9 cellular contexts compared by ENCODE assay signal in genomic region chr7:116213361-116214155, GRCh38. TPM values are rescaled to one million over a fixed set of nuclear protein-coding genes. Genes with fewer than 3 reads are reported as not detected.
DNase-seq lines count a peak whose midpoint lies in the region; ATAC-seq and TF ChIP-seq lines count a peak whose summit lies in the region.
"Had no signal": no experiment of that assay in that cellular context is flagged by ENCODE, and none has a peak within 500 bp of the region (broad histone marks: within the 10 kb centered on the region; RNA-seq: fewer than 3 reads in every experiment).

No MANE protein-coding gene starts in this region.

- intact Hi-C loops in activated CD4-positive, alpha-beta memory T cell treated with anti-CD3 and anti-CD28 coated beads for 36 hours (cut with micrococcal nuclease) = loop anchor here (2.0 to 5.0 kb wide), 2 partner anchors 103 to 981 kb away; no protein-coding TSS in a partner anchor
- intact Hi-C loops in lower lobe of right lung (cut with DNase I) = no loop called here

- peak overlapping the region; percentile 74 for H3K27ac Mint-ChIP-seq in T-helper 1 cell treated with Interleukin-12 subunit alpha and Interleukin-12 subunit beta and Interleukin-4 antibody, amounts not matched to agents 30 μg/mL and 1 μg/mL, for 36 hours
- H3K27ac Mint-ChIP-seq in activated CD4-positive, alpha-beta memory T cell treated with anti-CD3 and anti-CD28 coated beads for 36 hours = peak overlapping the region; percentile 99
- H3K27ac Mint-ChIP-seq in stimulated activated naive CD8-positive, alpha-beta T cell treated with anti-CD3 and anti-CD28 coated beads, Interleukin-15, amount 100 ng/mL, for 72 hours = peak overlapping the region in 1 of 2 donors; percentile 99

- H3K4me3 ChIP-seq in lower lobe of right lung = no peak overlapping the region

- H3K4me1 Mint-ChIP-seq in T-helper 1 cell treated with Interleukin-12 subunit alpha and Interleukin-12 subunit beta and Interleukin-4 antibody, amounts not matched to agents 30 μg/mL and 1 μg/mL, for 36 hours (ENCODE audit: low read depth) = peaks cover 58% of the 10 kb centered on the region
- H3K4me1 Mint-ChIP-seq in activated CD4-positive, alpha-beta memory T cell treated with anti-CD3 and anti-CD28 coated beads for 36 hours (ENCODE audit: low read depth) = peaks cover 69% of the 10 kb centered on the region
- H3K4me1 Mint-ChIP-seq in stimulated activated naive CD8-positive, alpha-beta T cell treated with anti-CD3 and anti-CD28 coated beads, Interleukin-15, amount 100 ng/mL, for 72 hours = peaks cover 69% of the 10 kb centered on the region

- DNase-seq in T-helper 1 cell = no peak
- no peak for DNase-seq in activated CD4-positive, alpha-beta memory T cell treated with anti-CD3 and anti-CD28 coated beads for 36 hours
- DNase-seq in fibroblast of peridontal ligament (ENCODE audit: extremely low read depth) = peak; percentile 58
- DNase-seq in stimulated activated naive CD8-positive, alpha-beta T cell treated with anti-CD3 and anti-CD28 coated beads, Interleukin-15, amount 100 ng/mL, for 72 hours = no peak
- DNase-seq in RWPE1 (ENCODE audit: low spot score) = no peak
- no peak for DNase-seq in activated gamma-delta T cell (lab: John Stamatoyannopoulos, UW)
- no peak for DNase-seq in lower lobe of right lung
- DNase-seq: 8988T had no signal

- H3K36me3 ChIP-seq in lower lobe of right lung = no peaks in the 10 kb centered on the region

- CTCF ChIA-PET in activated CD4-positive, alpha-beta memory T cell treated with anti-CD3 and anti-CD28 coated beads for 36 hours (lab: Charles Lee) = interaction anchor here (1.9 to 6.3 kb wide), 2 partner anchors 20 to 33 kb away, joined by 13 to 75 read pairs; no protein-coding TSS in a partner anchor
- CTCF ChIA-PET in RWPE1 (lab: Yijun Ruan, JAX) = interaction anchor here (0.6 to 1.3 kb wide), 3 partner anchors 12 to 457 kb away, joined by 3 to 5 read pairs (median 3); no protein-coding TSS in a partner anchor

- H3K4me3 Mint-ChIP-seq in T-helper 1 cell treated with Interleukin-12 subunit alpha and Interleukin-12 subunit beta and Interleukin-4 antibody, amounts not matched to agents 30 μg/mL and 1 μg/mL, for 36 hours = peak overlapping the region; percentile 92
- H3K4me3 Mint-ChIP-seq in activated CD4-positive, alpha-beta memory T cell treated with anti-CD3 and anti-CD28 coated beads for 36 hours = peak overlapping the region; percentile 96
- peak overlapping the region; percentile 98 to 99 for H3K4me3 Mint-ChIP-seq in stimulated activated naive CD8-positive, alpha-beta T cell treated with anti-CD3 and anti-CD28 coated beads, Interleukin-15, amount 100 ng/mL, for 72 hours

- H3K9me3 ChIP-seq in lower lobe of right lung = no peaks in the 10 kb centered on the region

- ATAC-seq in stimulated activated naive CD8-positive, alpha-beta T cell treated with anti-CD3 and anti-CD28 coated beads, Interleukin-15, amount 100 ng/mL, for 72 hours = no peak
- no peak for ATAC-seq in lower lobe of right lung

- peaks cover 16% of the 10 kb centered on the region for H3K36me3 Mint-ChIP-seq in T-helper 1 cell treated with Interleukin-12 subunit alpha and Interleukin-12 subunit beta and Interleukin-4 antibody, amounts not matched to agents 30 μg/mL and 1 μg/mL, for 36 hours (ENCODE audit: low read depth)
- H3K36me3 Mint-ChIP-seq in activated CD4-positive, alpha-beta memory T cell treated with anti-CD3 and anti-CD28 coated beads for 36 hours = peaks cover 9% of the 10 kb centered on the region

- TF ChIP-seq CTCF in RWPE1 (conservative IDR thresholded peaks at IDR 0.05; ENCODE audit: low read depth) (no peak), lower lobe of right lung (IDR thresholded peaks at IDR 0.05) (no peak)

- peaks cover 56% of the 10 kb centered on the region for H3K4me1 ChIP-seq in lower lobe of right lung

- POLR2A ChIA-PET in activated CD4-positive, alpha-beta memory T cell treated with anti-CD3 and anti-CD28 coated beads for 36 hours (lab: Charles Lee) = no interaction called here
- POLR2A ChIA-PET in RWPE1 (lab: Yijun Ruan, JAX; ENCODE audit: low non-redundant PET) = no interaction called here

- no peaks in the 10 kb centered on the region for H3K27me3 Mint-ChIP-seq in T-helper 1 cell treated with Interleukin-12 subunit alpha and Interleukin-12 subunit beta and Interleukin-4 antibody, amounts not matched to agents 30 μg/mL and 1 μg/mL, for 36 hours (ENCODE audit: low read depth)
- no peaks in the 10 kb centered on the region for H3K27me3 Mint-ChIP-seq in activated CD4-positive, alpha-beta memory T cell treated with anti-CD3 and anti-CD28 coated beads for 36 hours
- no peaks in the 10 kb centered on the region for H3K27me3 Mint-ChIP-seq in stimulated activated naive CD8-positive, alpha-beta T cell treated with anti-CD3 and anti-CD28 coated beads, Interleukin-15, amount 100 ng/mL, for 72 hours

- no peaks in the 10 kb centered on the region for H3K27me3 ChIP-seq in lower lobe of right lung (ENCODE audit: low read depth)

- H3K27ac ChIP-seq in RWPE1 (no peak overlapping the region), lower lobe of right lung (no peak overlapping the region)

- no peaks in the 10 kb centered on the region for H3K9me3 Mint-ChIP-seq in T-helper 1 cell treated with Interleukin-12 subunit alpha and Interleukin-12 subunit beta and Interleukin-4 antibody, amounts not matched to agents 30 μg/mL and 1 μg/mL, for 36 hours
- H3K9me3 Mint-ChIP-seq in activated CD4-positive, alpha-beta memory T cell treated with anti-CD3 and anti-CD28 coated beads for 36 hours = no peaks in the 10 kb centered on the region
- no peaks in the 10 kb centered on the region for H3K9me3 Mint-ChIP-seq in stimulated activated naive CD8-positive, alpha-beta T cell treated with anti-CD3 and anti-CD28 coated beads, Interleukin-15, amount 100 ng/mL, for 72 hours

RNA-seq across cellular contexts. Expression of gene TES, which starts 3.2 kb away (rescaled TPM):
- 10 to 100 TPM; 81.8 to 90.6 TPM for total RNA-seq in activated CD4-positive, alpha-beta memory T cell treated with anti-CD3 and anti-CD28 coated beads for 36 hours
- 74.5 TPM for total RNA-seq in lower lobe of right lung
